ENCODE assay signal across 9 cellular contexts in genomic region chr5:96816991-96817390, GRCh38. TPM values are rescaled to one million over a fixed set of nuclear protein-coding genes. Genes with fewer than 3 reads are reported as not detected.
DNase-seq lines count a peak whose midpoint lies in the region; ATAC-seq and TF ChIP-seq lines count a peak whose summit lies in the region.
"Had no signal": no experiment of that assay in that cellular context is flagged by ENCODE, and none has a peak within 500 bp of the region (broad histone marks: within the 10 kb centered on the region; RNA-seq: fewer than 3 reads in every experiment).

No MANE protein-coding gene starts in this region.

- no peaks in the 10 kb centered on the region for H3K36me3 ChIP-seq in BLaER1 treated with 17β-estradiol and CSF1 and Interleukin-3, amounts not matched to agents 10 nM and 100 nM
- no peaks in the 10 kb centered on the region for H3K36me3 ChIP-seq in right atrium auricular region

- peak overlapping the region; percentile 78 for H3K4me3 Mint-ChIP-seq in activated T-cell treated with anti-CD3 and anti-CD28 coated beads, Interleukin-2, amount 50 U/mL, for 24 hours

- DNase-seq in activated T-cell treated with anti-CD3 and anti-CD28 coated beads, Interleukin-2, amount 50 U/mL, for 24 hours = peak; percentile 46
- DNase-seq in NCI-H1092 (lab: John Stamatoyannopoulos, UW) = no peak
- DNase-seq in cerebellar cortex (ENCODE audit: low spot score) = no peak
- no peak for DNase-seq in foreskin keratinocyte
- no peak for DNase-seq in right atrium auricular region (ENCODE audit: low spot score)
- DNase-seq: SHP77 had no signal

- peak overlapping the region in 6 of 11 experiments; percentile 3 to 67 (median 26); a peak in 9 of 22 replicates for H3K27ac ChIP-seq in BLaER1 treated with 17β-estradiol and CSF1 and Interleukin-3, amounts not matched to agents 10 nM and 100 nM
- no peak overlapping the region for H3K27ac ChIP-seq in foreskin keratinocyte
- no peak overlapping the region for H3K27ac ChIP-seq in right atrium auricular region

- no peaks in the 10 kb centered on the region for H3K36me3 Mint-ChIP-seq in activated T-cell treated with anti-CD3 and anti-CD28 coated beads, Interleukin-2, amount 50 U/mL, for 24 hours (ENCODE audit: low read depth)

- TF ChIP-seq CTCF in foreskin keratinocyte (conservative IDR thresholded peaks at IDR 0.05) = no peak
- TF ChIP-seq CTCF in right atrium auricular region (IDR thresholded peaks at IDR 0.05) = no peak

- no peaks in the 10 kb centered on the region for H3K27me3 Mint-ChIP-seq in activated T-cell treated with anti-CD3 and anti-CD28 coated beads, Interleukin-2, amount 50 U/mL, for 24 hours

- H3K27me3 ChIP-seq in BLaER1 treated with 17β-estradiol and CSF1 and Interleukin-3, amounts not matched to agents 10 nM and 100 nM = no peaks in the 10 kb centered on the region
- no peaks in the 10 kb centered on the region for H3K27me3 ChIP-seq in foreskin keratinocyte
- H3K27me3 ChIP-seq in right atrium auricular region = no peaks in the 10 kb centered on the region

- H3K4me1 ChIP-seq in BLaER1 treated with 17β-estradiol and CSF1 and Interleukin-3, amounts not matched to agents 10 nM and 100 nM = peaks cover 32 to 49% (median 42%) of the 10 kb centered on the region in 10 experiments
- peaks cover 4% of the 10 kb centered on the region for H3K4me1 ChIP-seq in foreskin keratinocyte
- H3K4me1 ChIP-seq in right atrium auricular region = no peaks in the 10 kb centered on the region

- ATAC-seq in GM19395 (IDR thresholded peaks at IDR 0.05; ENCODE audit: unreplicated experiment) (peak; percentile 42), HG03066 (IDR thresholded peaks at IDR 0.05; ENCODE audit: low read depth, unreplicated experiment) (peak; percentile 31), foreskin keratinocyte (no peak)

- H3K27ac Mint-ChIP-seq in activated T-cell treated with anti-CD3 and anti-CD28 coated beads, Interleukin-2, amount 50 U/mL, for 24 hours = peak overlapping the region; percentile 92

- peak overlapping the region; percentile 50 to 96 (median 83) for H3K4me2 ChIP-seq in BLaER1 treated with 17β-estradiol and CSF1 and Interleukin-3, amounts not matched to agents 10 nM and 100 nM

- H4K20me1 ChIP-seq in BLaER1 treated with 17β-estradiol and CSF1 and Interleukin-3, amounts not matched to agents 10 nM and 100 nM = no peaks in the 10 kb centered on the region

- H3K9me3 Mint-ChIP-seq in activated T-cell treated with anti-CD3 and anti-CD28 coated beads, Interleukin-2, amount 50 U/mL, for 24 hours = no peaks in the 10 kb centered on the region

- peaks cover 0 to 3% (median 0%) of the 10 kb centered on the region in 11 experiments; a peak in 2 of 22 replicates for H3K9me3 ChIP-seq in BLaER1 treated with 17β-estradiol and CSF1 and Interleukin-3, amounts not matched to agents 10 nM and 100 nM (replicated peaks in 1 of 11)
- H3K9me3 ChIP-seq in right atrium auricular region = no peaks in the 10 kb centered on the region

- H3K4me1 Mint-ChIP-seq in activated T-cell treated with anti-CD3 and anti-CD28 coated beads, Interleukin-2, amount 50 U/mL, for 24 hours (ENCODE audit: low read depth) = peaks cover 78% of the 10 kb centered on the region

- H3K9ac ChIP-seq in BLaER1 treated with 17β-estradiol and CSF1 and Interleukin-3, amounts not matched to agents 10 nM and 100 nM = peak overlapping the region in 2 of 11 experiments; percentile 9 to 40; a peak in 1 of 22 replicates

- peak overlapping the region in 6 of 10 experiments; percentile 3 to 45 (median 30); a peak in 6 of 20 replicates for H3K4me3 ChIP-seq in BLaER1 treated with 17β-estradiol and CSF1 and Interleukin-3, amounts not matched to agents 10 nM and 100 nM
- H3K4me3 ChIP-seq in right atrium auricular region = no peak overlapping the region

RNA-seq across cellular contexts. Expression of gene ERAP1, which starts 9.2 kb away (rescaled TPM):
- total RNA-seq in foreskin keratinocyte (35.7 and 39.8 TPM in 2 replicates), right atrium auricular region (10 to 100 TPM; 18.4 to 24.7 TPM)
- polyA plus RNA-seq in foreskin keratinocyte = 9.9 and 10.6 TPM in 2 replicates

RNA-seq across cellular contexts. Expression of gene ERAP2, which starts 59.3 kb away (rescaled TPM):
- total RNA-seq in foreskin keratinocyte = 29.8 and 66.7 TPM in 2 replicates
- polyA plus RNA-seq in foreskin keratinocyte = 11.6 and 23.3 TPM in 2 replicates
- total RNA-seq in right atrium auricular region = 1 to 10 TPM; 5.5 to 5.9 TPM

Comparison
In these comparisons a context has a peak if more than half of its experiments do, and no peak if none do; other contexts are left out.
1. H3K27ac ChIP-seq: peak in BLaER1 treated with 17β-estradiol and CSF1 and Interleukin-3, amounts not matched to agents 10 nM and 100 nM (6 of 11); none in foreskin keratinocyte (single experiment) and right atrium auricular region (0 of 2).
2. H3K4me3 ChIP-seq: peak in BLaER1 treated with 17β-estradiol and CSF1 and Interleukin-3, amounts not matched to agents 10 nM and 100 nM (6 of 10); none in right atrium auricular region (0 of 2).